In the genomic region with DNA sequence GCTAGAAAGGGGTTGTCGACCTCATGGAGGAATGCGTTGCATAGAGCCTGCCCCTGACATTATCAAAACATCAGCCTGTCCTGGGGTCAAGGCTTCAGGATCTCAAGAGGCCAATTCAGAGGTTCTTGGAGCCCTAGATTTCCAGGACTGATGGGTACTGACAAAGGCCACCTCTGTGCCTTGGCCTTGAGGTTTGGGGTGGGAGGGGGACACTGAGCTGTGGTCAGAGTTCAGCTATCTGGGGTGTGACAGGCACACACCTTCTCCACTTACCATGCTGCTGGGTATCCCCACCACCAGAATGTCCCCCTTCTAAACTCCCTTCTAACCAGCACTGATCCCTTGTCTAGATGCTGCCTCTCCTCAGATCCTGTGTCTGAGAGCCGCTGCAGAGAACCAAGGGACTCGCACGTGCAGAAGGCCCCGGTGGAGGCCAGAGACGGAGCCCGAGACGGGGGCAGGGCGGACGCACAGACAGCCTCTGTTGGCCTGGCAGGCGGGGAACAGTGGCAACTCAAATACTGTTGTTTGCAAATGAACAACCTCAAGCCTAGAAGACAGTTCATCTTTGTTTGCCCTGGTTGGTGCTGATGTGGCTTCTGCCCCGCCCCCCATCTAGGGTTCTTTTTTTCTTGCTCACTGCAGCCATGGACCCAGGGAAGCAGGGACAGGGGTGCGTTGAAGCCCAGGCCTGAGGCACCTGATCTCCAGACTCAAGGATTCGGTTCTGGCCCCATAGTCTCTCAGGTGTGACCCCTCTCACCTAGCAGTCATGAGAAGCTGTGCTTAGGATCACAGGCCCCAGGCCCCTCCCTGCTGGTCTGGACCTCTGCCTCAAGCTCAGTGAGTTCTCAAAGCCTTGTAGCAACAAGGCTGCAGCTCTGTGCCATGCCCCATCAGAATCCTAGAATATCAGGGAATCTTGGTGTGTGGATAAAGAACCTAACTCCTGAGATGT, we compare ENCODE assay signal across 1 cellular context.
TF ChIP-seq lines count a peak whose summit lies in the region.

No MANE protein-coding gene starts in this region.

TF ChIP-seq in SK-N-SH treated with all-trans-retinoic acid at 6 μM for 48 hours, 23 proteins besides CTCF, POLR2A, EP300 and RAD21 (continued from another document):
- no peak for TF ChIP-seq ESRRG (CRISPR knock-in tag; IDR thresholded peaks at IDR 0.05)
- no peak for TF ChIP-seq POU6F1 (CRISPR knock-in tag; IDR thresholded peaks at IDR 0.05; ENCODE audit: borderline replicate concordance, low read depth)
- TF ChIP-seq CSDC2 (CRISPR knock-in tag; IDR thresholded peaks at IDR 0.05) = no peak
- TF ChIP-seq ZNF8 (CRISPR knock-in tag; IDR thresholded peaks at IDR 0.05) = no peak
- no peak for TF ChIP-seq TSHZ2 (CRISPR knock-in tag; IDR thresholded peaks at IDR 0.05)
